13 cellular contexts compared by ENCODE assay signal in genomic region chr10:78588194-78588811, GRCh38.
DNase-seq lines count a peak whose midpoint lies in the region; TF ChIP-seq lines count a peak whose summit lies in the region.
"Had no signal": no experiment of that assay in that cellular context is flagged by ENCODE, and none has a peak within 500 bp of the region (broad histone marks: within the 10 kb centered on the region; RNA-seq: fewer than 3 reads in every experiment).

No MANE protein-coding gene starts in this region.

- no peak overlapping the region for H3K4me3 ChIP-seq in esophagus muscularis mucosa
- H3K4me3 ChIP-seq in mesendoderm (ENCODE audit: low read length): no peak overlapping the region
- no peak overlapping the region for H3K4me3 ChIP-seq in uterus
- H3K4me3 ChIP-seq: adrenal gland, psoas muscle had no signal

- no peak overlapping the region for H3K4me2 ChIP-seq in mesendoderm (ENCODE audit: low read length)

- H3K4me1 ChIP-seq in esophagus muscularis mucosa (peaks cover 19 to 26% (median 21%) of the 10 kb centered on the region in 4 donors), mesendoderm (ENCODE audit: control insufficient read depth, low read depth, low read length) (no peaks in the 10 kb centered on the region), uterus (peaks cover 0 to 19% of the 10 kb centered on the region in 2 donors)
- H3K4me1 ChIP-seq: adrenal gland, psoas muscle had no signal

- no peak overlapping the region for H2AK5ac ChIP-seq in mesendoderm (ENCODE audit: low read length)

- no peak for TF ChIP-seq POLR2A in esophagus muscularis mucosa (IDR thresholded peaks at IDR 0.05; ENCODE audit: low read depth)
- no peak for TF ChIP-seq POLR2A in uterus (IDR thresholded peaks at IDR 0.05)

- H3K79me1 ChIP-seq in mesendoderm (ENCODE audit: low read length): no peaks in the 10 kb centered on the region

- H2BK15ac ChIP-seq in mesendoderm (replicated peaks; ENCODE audit: low read depth): no peak overlapping the region

- 47% methylated on average over 9 of the region's 9 CpGs for WGBS in esophagus muscularis mucosa
- WGBS in mesendoderm (ENCODE audit: extremely low coverage, insufficient coverage, low lambda C conversion rate): no CpG with 5 or more reads among the region's 9 CpGs

- H3K27ac ChIP-seq in esophagus muscularis mucosa (replicated peaks in 1 of 4) (peak overlapping the region; percentile 45 to 69 (median 58)), mesendoderm (ENCODE audit: low read depth, low read length) (no peak overlapping the region), uterus (peak overlapping the region; percentile 47 to 74)
- H3K27ac ChIP-seq: epithelial cell of prostate, psoas muscle had no signal

- H3K4ac ChIP-seq in mesendoderm (ENCODE audit: low read depth, low read length): no peak overlapping the region

- TF ChIP-seq EP300 in esophagus muscularis mucosa (IDR thresholded peaks at IDR 0.05): no peak

- intact Hi-C loops in esophagus muscularis mucosa (cut with DNase I) (no loop called here), uterus (cut with DNase I; ENCODE audit: low total_unique reads) (no loop called here)

- H3K27me3 ChIP-seq in esophagus muscularis mucosa (no peaks in the 10 kb centered on the region), mesendoderm (ENCODE audit: insufficient read depth, low read length, poor library complexity) (no peaks in the 10 kb centered on the region), uterus (no peaks in the 10 kb centered on the region)
- H3K27me3 ChIP-seq: adrenal gland had no signal

- no peaks in the 10 kb centered on the region for H3K9me3 ChIP-seq in esophagus muscularis mucosa
- H3K9me3 ChIP-seq in uterus: no peaks in the 10 kb centered on the region
- H3K9me3 ChIP-seq: adrenal gland, psoas muscle had no signal

- no peak overlapping the region for H2BK120ac ChIP-seq in mesendoderm (ENCODE audit: low read depth, low read length)

- no peak overlapping the region for H3K18ac ChIP-seq in mesendoderm (ENCODE audit: low read length)

- H3K23ac ChIP-seq in mesendoderm (ENCODE audit: low read length): no peak overlapping the region

- peak; percentile 16 for DNase-seq in DMS153 (lab: John Stamatoyannopoulos, UW)
- DNase-seq in DMS153 treated with DMSO at 0.1 percent for 48 hours (lab: John Stamatoyannopoulos, UW; ENCODE audit: unreplicated experiment): no peak
- DNase-seq in esophagus muscularis mucosa (ENCODE audit: extremely low spot score): no peak
- peak; percentile 82 for DNase-seq in mesendoderm
- DNase-seq in uterus: peak; percentile 72 to 79
- DNase-seq in activated gamma-delta T cell (lab: John Stamatoyannopoulos, UW): no peak
- DNase-seq in NCI-H1930 (lab: John Stamatoyannopoulos, UW): no peak
- no peak for DNase-seq in SIG-M5 (lab: John Stamatoyannopoulos, UW)
- DNase-seq: 8988T, NCI-H1694, psoas muscle had no signal

- no peak overlapping the region for H3K9ac ChIP-seq in mesendoderm (ENCODE audit: low read length)

- no peak overlapping the region for H4K8ac ChIP-seq in mesendoderm (ENCODE audit: low read depth, low read length)

- no peaks in the 10 kb centered on the region for H3K79me2 ChIP-seq in mesendoderm (ENCODE audit: control insufficient read depth, insufficient read depth, low read length)

- no peak overlapping the region for H3K56ac ChIP-seq in mesendoderm (ENCODE audit: low read length)

- no peak overlapping the region for H4K5ac ChIP-seq in mesendoderm (ENCODE audit: low read length)

- TF ChIP-seq CTCF in esophagus muscularis mucosa (IDR thresholded peaks at IDR 0.05) (no peak), uterus (IDR thresholded peaks at IDR 0.05) (no peak)

- H3K36me3 ChIP-seq in esophagus muscularis mucosa: no peaks in the 10 kb centered on the region
- H3K36me3 ChIP-seq in mesendoderm (ENCODE audit: control insufficient read depth, insufficient read depth, low read length): no peaks in the 10 kb centered on the region
- H3K36me3 ChIP-seq in uterus: no peaks in the 10 kb centered on the region
- H3K36me3 ChIP-seq: adrenal gland had no signal

- no peak overlapping the region for H2BK5ac ChIP-seq in mesendoderm (ENCODE audit: low read length)

Comparison
In these comparisons a context has a peak if more than half of its experiments do, and no peak if none do; other contexts are left out.
1. DNase-seq: peak in DMS153 (single experiment), mesendoderm (single experiment) and uterus (2 of 2); none in DMS153 treated with DMSO at 0.1 percent for 48 hours (single experiment), esophagus muscularis mucosa (single experiment), activated gamma-delta T cell (single experiment), NCI-H1930 (0 of 2) and SIG-M5 (single experiment).